8 cellular contexts compared by ENCODE assay signal in the genomic region with DNA sequence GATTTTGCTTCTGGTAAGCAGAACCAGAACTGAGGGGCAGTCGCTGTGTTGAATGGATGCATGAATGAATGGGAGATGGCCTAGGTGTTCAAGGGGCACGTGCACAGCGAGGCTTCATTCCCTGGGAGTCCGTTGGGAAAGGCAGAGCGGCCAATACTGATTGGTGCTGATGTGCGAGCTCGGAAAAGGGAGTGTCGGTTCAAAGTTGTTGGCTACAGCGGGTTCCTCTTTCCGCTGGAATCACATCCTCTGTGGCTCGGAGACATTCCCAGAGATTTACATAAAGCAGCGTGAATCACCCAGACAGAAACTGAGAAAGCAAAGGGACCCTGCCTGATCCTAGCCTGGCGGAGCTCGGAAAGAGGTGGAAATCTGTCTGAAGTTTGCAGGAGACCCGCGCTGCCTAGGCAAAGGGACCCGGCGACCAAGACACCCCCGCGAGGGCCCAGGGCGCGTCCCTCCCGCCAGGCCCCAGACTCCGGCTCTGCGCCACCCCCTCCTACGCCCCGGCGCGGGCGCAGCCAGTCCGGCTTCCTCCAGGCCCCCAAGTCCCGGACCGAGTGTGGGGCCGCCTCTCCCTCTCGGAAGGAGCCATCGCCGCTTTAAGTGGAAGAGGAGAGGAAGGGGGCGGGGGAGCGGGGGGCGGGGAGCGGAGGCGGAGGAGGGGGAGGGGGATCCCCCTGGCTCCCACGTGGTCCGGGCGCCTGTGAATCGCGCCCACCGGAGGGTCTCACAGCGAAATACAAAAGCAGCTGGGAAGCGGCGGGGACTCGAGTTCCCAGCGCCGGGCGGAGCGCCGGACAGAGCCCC. TPM values are rescaled to one million over a fixed set of nuclear protein-coding genes. Genes with fewer than 3 reads are reported as not detected.
DNase-seq lines count a peak whose midpoint lies in the region; ATAC-seq and TF ChIP-seq lines count a peak whose summit lies in the region.

A gene with protein sequence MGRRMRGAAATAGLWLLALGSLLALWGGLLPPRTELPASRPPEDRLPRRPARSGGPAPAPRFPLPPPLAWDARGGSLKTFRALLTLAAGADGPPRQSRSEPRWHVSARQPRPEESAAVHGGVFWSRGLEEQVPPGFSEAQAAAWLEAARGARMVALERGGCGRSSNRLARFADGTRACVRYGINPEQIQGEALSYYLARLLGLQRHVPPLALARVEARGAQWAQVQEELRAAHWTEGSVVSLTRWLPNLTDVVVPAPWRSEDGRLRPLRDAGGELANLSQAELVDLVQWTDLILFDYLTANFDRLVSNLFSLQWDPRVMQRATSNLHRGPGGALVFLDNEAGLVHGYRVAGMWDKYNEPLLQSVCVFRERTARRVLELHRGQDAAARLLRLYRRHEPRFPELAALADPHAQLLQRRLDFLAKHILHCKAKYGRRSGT (plus strand): TSS at position 774 of the 810 bp plus-strand sequence. CDS start 177 bp downstream, outside the sequence.

- H3K27me3 Mint-ChIP-seq in CD8-positive, alpha-beta T cell (ENCODE audit: low read depth), result peaks cover 48% of the 10 kb centered on the region

- H3K4me3 Mint-ChIP-seq in CD8-positive, alpha-beta T cell, result peak within 1 kb of the TSS; percentile 79

- no peak within 1 kb of the TSS for H3K27ac Mint-ChIP-seq in CD8-positive, alpha-beta T cell

- H3K4me1 Mint-ChIP-seq in CD8-positive, alpha-beta T cell (ENCODE audit: low read depth), result peaks cover 14% of the 10 kb centered on the region

- H3K9me3 Mint-ChIP-seq in CD8-positive, alpha-beta T cell, result no peaks in the 10 kb centered on the region

- H3K4me3 ChIP-seq in CD8-positive, alpha-beta T cell (ENCODE audit: low read depth, low read length), result no peak within 1 kb of the TSS
- peak within 1 kb of the TSS; percentile 79 for H3K4me3 ChIP-seq in right cardiac atrium (ENCODE audit: low read length)

- 1% methylated on average over 56 of the region's 57 CpGs for WGBS in right cardiac atrium

- peaks cover 17% of the 10 kb centered on the region for H3K4me1 ChIP-seq in CD8-positive, alpha-beta T cell (ENCODE audit: insufficient read depth, low read length)
- H3K4me1 ChIP-seq in right cardiac atrium (ENCODE audit: control insufficient read depth, insufficient read depth, low read length), result peaks cover 2% of the 10 kb centered on the region

- H3K27me3 ChIP-seq in CD8-positive, alpha-beta T cell (ENCODE audit: insufficient read depth, low read length), result peaks cover 25% of the 10 kb centered on the region
- H3K27me3 ChIP-seq in right cardiac atrium (ENCODE audit: control insufficient read depth, insufficient read depth), result no peaks in the 10 kb centered on the region

- no peaks in the 10 kb centered on the region for H3K36me3 Mint-ChIP-seq in CD8-positive, alpha-beta T cell

- peak; percentile 13 for TF ChIP-seq POLR2A in GM19193 (IDR thresholded peaks at IDR 0.05; ENCODE audit: extremely low read depth, insufficient read depth, insufficient read length)

- POLR2A ChIA-PET in CD8-positive, alpha-beta T cell (lab: Charles Lee), result no interaction called here

- H3K36me3 ChIP-seq in CD8-positive, alpha-beta T cell (ENCODE audit: insufficient read depth, low read length), result no peaks in the 10 kb centered on the region

- CTCF ChIA-PET in CD8-positive, alpha-beta T cell (lab: Charles Lee), result interaction anchor here (0.5 to 4.0 kb wide), 4 partner anchors 122 to 652 kb away, joined by 3 to 36 read pairs (median 4); no protein-coding TSS in a partner anchor

- no peak for DNase-seq in CD8-positive, alpha-beta T cell
- DNase-seq in OCI-M2 (lab: John Stamatoyannopoulos, UW; ENCODE audit: unreplicated experiment) (peak; percentile 19), astrocyte of the hippocampus (ENCODE audit: low read depth, low spot score) (peak; percentile 90), right cardiac atrium (peak; percentile 75 to 79 (median 78)), posterior vena cava (ENCODE audit: low spot score) (peak; percentile 89), activated gamma-delta T cell treated with Interleukin-2 at 50 U/mL for 16 hours (no peak)

- intact Hi-C loops in CD8-positive, alpha-beta T cell (cut with DNase I, micrococcal nuclease), result loop anchor here (2.0 to 10.0 kb wide), 5 partner anchors 45 to 859 kb away; a partner anchor contains a TSS
- intact Hi-C loops in right cardiac atrium (cut with DNase I), result loop anchor here (2.0 to 10.0 kb wide), 9 partner anchors 44 to 649 kb away; a partner anchor contains a TSS
- intact Hi-C loops in posterior vena cava (cut with DNase I), result loop anchor here (2.0 to 10.0 kb wide), 6 partner anchors 44 to 647 kb away; a partner anchor contains a TSS

- H3K27ac ChIP-seq in CD8-positive, alpha-beta T cell (ENCODE audit: low read depth, low read length), result no peak within 1 kb of the TSS
- H3K27ac ChIP-seq in right cardiac atrium (ENCODE audit: low read length), result peak within 1 kb of the TSS; percentile 54

- no peaks in the 10 kb centered on the region for H3K9me3 ChIP-seq in CD8-positive, alpha-beta T cell (ENCODE audit: low read length)
- H3K9me3 ChIP-seq in right cardiac atrium (ENCODE audit: control insufficient read depth, low read length), result no peaks in the 10 kb centered on the region

- ATAC-seq in CD8-positive, alpha-beta T cell, result no peak
- ATAC-seq in HG03432 (IDR thresholded peaks at IDR 0.05; ENCODE audit: unreplicated experiment), result peak; percentile 49
- ATAC-seq in right cardiac atrium, result peak; percentile 77 to 86

- no peak for TF ChIP-seq CTCF in CD8-positive, alpha-beta T cell (IDR thresholded peaks at IDR 0.05)

RNA-seq across cellular contexts. Expression of the gene that starts here (rescaled TPM):
- not detected for total RNA-seq in CD8-positive, alpha-beta T cell
- 1 to 10 TPM in 3 of 4 donors, under 1 TPM in 1; 0.91 to 5.9 (median 1.5) TPM for total RNA-seq in right cardiac atrium
- 0.95 TPM for polyA plus RNA-seq in right cardiac atrium
- 10 to 100 TPM in 1 of 2 donors, 1 to 10 TPM in 1; 5.8 to 11.2 TPM for total RNA-seq in posterior vena cava

Comparison
In these comparisons a context has a peak if more than half of its experiments do, and no peak if none do; other contexts are left out.
1. DNase-seq: peak in OCI-M2 (single experiment), astrocyte of the hippocampus (single experiment), right cardiac atrium (3 of 3) and posterior vena cava (single experiment); none in CD8-positive, alpha-beta T cell (0 of 7) and activated gamma-delta T cell treated with Interleukin-2 at 50 U/mL for 16 hours (single experiment).